ENCODE assay signal across 11 cellular contexts in genomic region chr3:17639765-17640164, GRCh38.
DNase-seq lines count a peak whose midpoint lies in the region; ATAC-seq and TF ChIP-seq lines count a peak whose summit lies in the region.
"Had no signal": no experiment of that assay in that cellular context is flagged by ENCODE, and none has a peak within 500 bp of the region (broad histone marks: within the 10 kb centered on the region; RNA-seq: fewer than 3 reads in every experiment).

No MANE protein-coding gene starts in this region.

- no peak overlapping the region for H2AFZ ChIP-seq in osteoblast (ENCODE audit: low read length)

- TF ChIP-seq CTCF in chondrocyte (IDR thresholded peaks at IDR 0.05) (no peak), osteoblast (IDR thresholded peaks at IDR 0.05; ENCODE audit: extremely low read depth, low read depth, low read length) (no peak)

- H4K20me1 ChIP-seq in osteoblast (ENCODE audit: insufficient read depth, low read length): peaks cover 3% of the 10 kb centered on the region

- H3K27ac Mint-ChIP-seq in chondrocyte (ENCODE audit: unreplicated experiment): peak overlapping the region; percentile 84
- H3K27ac Mint-ChIP-seq: activated naive CD8-positive, alpha-beta T cell treated with anti-CD3 and anti-CD28 coated beads, Interleukin-2, amount 10 ng/mL, durations not matched to agents 7 days and 5 days; stimulated activated naive B cell treated with anti-CD40 and anti-IgM and Interleukin-4, amounts not matched to agents 10 μg/mL and 1 μg/mL and 100 μg/mL, for 72 hours had no signal

- no peak for ATAC-seq in HG02623 (IDR thresholded peaks at IDR 0.05; ENCODE audit: unreplicated experiment)
- no peak for ATAC-seq in HG02642 (IDR thresholded peaks at IDR 0.05; ENCODE audit: poor library complexity, unreplicated experiment)
- ATAC-seq: stimulated activated naive B cell treated with anti-CD40 and anti-IgM and Interleukin-4, amounts not matched to agents 10 μg/mL and 1 μg/mL and 100 μg/mL, for 72 hours had no signal

- peak overlapping the region; percentile 77 for H3K4me2 ChIP-seq in osteoblast (ENCODE audit: insufficient read depth, low read length)

- H3K27me3 ChIP-seq in osteoblast (ENCODE audit: insufficient read depth, low read length): no peaks in the 10 kb centered on the region

- no peaks in the 10 kb centered on the region for H3K27me3 Mint-ChIP-seq in chondrocyte (ENCODE audit: low read depth)
- H3K27me3 Mint-ChIP-seq: activated naive CD8-positive, alpha-beta T cell treated with anti-CD3 and anti-CD28 coated beads, Interleukin-2, amount 10 ng/mL, durations not matched to agents 7 days and 5 days; stimulated activated naive B cell treated with anti-CD40 and anti-IgM and Interleukin-4, amounts not matched to agents 10 μg/mL and 1 μg/mL and 100 μg/mL, for 72 hours had no signal

- H3K4me1 ChIP-seq in osteoblast (ENCODE audit: insufficient read depth, low read length): peaks cover 59% of the 10 kb centered on the region

- H3K9me3 Mint-ChIP-seq in chondrocyte (ENCODE audit: low read depth): peaks cover 8% of the 10 kb centered on the region
- H3K9me3 Mint-ChIP-seq: activated naive CD8-positive, alpha-beta T cell treated with anti-CD3 and anti-CD28 coated beads, Interleukin-2, amount 10 ng/mL, durations not matched to agents 7 days and 5 days; stimulated activated naive B cell treated with anti-CD40 and anti-IgM and Interleukin-4, amounts not matched to agents 10 μg/mL and 1 μg/mL and 100 μg/mL, for 72 hours had no signal

- no peaks in the 10 kb centered on the region for H3K36me3 Mint-ChIP-seq in chondrocyte (ENCODE audit: low read depth)

- DNase-seq in GM04503 (ENCODE audit: low read depth) (peak; percentile 79), NCI-H146 treated with DMSO at 0.1 percent for 48 hours (lab: John Stamatoyannopoulos, UW; ENCODE audit: unreplicated experiment) (peak; percentile 13), chondrocyte (ENCODE audit: low spot score) (no peak), osteoblast (ENCODE audit: insufficient read length, low spot score, missing footprints) (no peak), T-helper 1 cell (no peak), HT-29 (ENCODE audit: low spot score) (no peak)
- DNase-seq: activated naive CD8-positive, alpha-beta T cell treated with anti-CD3 and anti-CD28 coated beads, Interleukin-2, amount 10 ng/mL, durations not matched to agents 7 days and 5 days; posterior cingulate gyrus; stimulated activated naive B cell treated with anti-CD40 and anti-IgM and Interleukin-4, amounts not matched to agents 10 μg/mL and 1 μg/mL and 100 μg/mL, for 72 hours had no signal

- H3K4me3 ChIP-seq in osteoblast (ENCODE audit: insufficient read depth, low read length): peak overlapping the region; percentile 49

- H3K9me3 ChIP-seq in osteoblast (ENCODE audit: low read depth, low read length): no peaks in the 10 kb centered on the region

- H3K79me2 ChIP-seq in osteoblast (ENCODE audit: insufficient read depth, low read length): peaks cover 2% of the 10 kb centered on the region

- H3K36me3 ChIP-seq in osteoblast (ENCODE audit: insufficient read depth, low read length): no peaks in the 10 kb centered on the region

- no peak overlapping the region for H3K4me3 Mint-ChIP-seq in chondrocyte (ENCODE audit: unreplicated experiment)
- H3K4me3 Mint-ChIP-seq: activated naive CD8-positive, alpha-beta T cell treated with anti-CD3 and anti-CD28 coated beads, Interleukin-2, amount 10 ng/mL, durations not matched to agents 7 days and 5 days; stimulated activated naive B cell treated with anti-CD40 and anti-IgM and Interleukin-4, amounts not matched to agents 10 μg/mL and 1 μg/mL and 100 μg/mL, for 72 hours had no signal

- peak overlapping the region; percentile 86 for H3K27ac ChIP-seq in osteoblast (ENCODE audit: low read depth, low read length)

- peaks cover 66% of the 10 kb centered on the region for H3K4me1 Mint-ChIP-seq in chondrocyte (ENCODE audit: low read depth)

Comparison
In these comparisons a context has a peak if more than half of its experiments do, and no peak if none do; other contexts are left out.
1. DNase-seq: peak in GM04503 (single experiment) and NCI-H146 treated with DMSO at 0.1 percent for 48 hours (single experiment); none in chondrocyte (single experiment), osteoblast (single experiment), T-helper 1 cell (0 of 5) and HT-29 (single experiment).